22 cellular contexts compared by ENCODE assay signal in the genomic region with DNA sequence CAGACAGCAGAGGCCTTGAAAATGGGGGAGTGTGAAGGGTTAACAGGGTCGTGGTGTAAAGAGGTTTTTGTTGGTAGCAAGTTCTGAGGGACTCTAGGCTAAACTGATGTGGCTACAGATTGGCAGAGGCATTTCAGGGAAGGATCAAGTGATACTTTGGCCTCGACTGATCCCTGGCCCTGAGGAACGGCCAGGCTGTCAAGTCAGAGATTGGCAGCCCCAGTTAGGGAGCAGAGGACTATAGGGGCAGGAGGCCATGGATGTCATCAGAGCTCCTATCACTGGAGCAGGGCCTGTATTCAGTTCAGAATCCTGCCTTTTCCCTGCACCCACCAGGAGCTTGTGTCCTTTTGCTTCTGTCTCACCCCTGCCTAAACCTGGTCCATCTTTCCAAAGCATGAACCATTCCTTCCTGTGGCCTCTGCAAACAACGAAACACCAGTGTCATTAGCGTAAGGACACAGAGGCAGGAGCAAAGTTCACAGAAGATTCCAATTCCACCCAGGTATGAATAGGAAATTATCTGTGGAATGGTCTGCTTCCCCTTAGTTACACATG.
DNase-seq lines count a peak whose midpoint lies in the region; ATAC-seq and TF ChIP-seq lines count a peak whose summit lies in the region.
"Had no signal": no experiment of that assay in that cellular context is flagged by ENCODE, and none has a peak within 500 bp of the region (broad histone marks: within the 10 kb centered on the region; RNA-seq: fewer than 3 reads in every experiment).

No MANE protein-coding gene starts in this region.

- H3K36me3 ChIP-seq in right lobe of liver, result no peaks in the 10 kb centered on the region
- H3K36me3 ChIP-seq: BE2C, BLaER1 had no signal

- no peaks in the 10 kb centered on the region for H3K9me3 ChIP-seq in right lobe of liver
- H3K9me3 ChIP-seq: BE2C had no signal

- intact Hi-C loops in right lobe of liver (cut with DNase I), result no loop called here

- no peaks in the 10 kb centered on the region for H3K27me3 ChIP-seq in right lobe of liver
- H3K27me3 ChIP-seq: BE2C, BLaER1 had no signal

- H3K27ac Mint-ChIP-seq in stimulated activated naive CD8-positive, alpha-beta T cell treated with anti-CD3 and anti-CD28 coated beads, Interleukin-15, amount 100 ng/mL, for 72 hours, result peak overlapping the region in 1 of 2 donors; percentile 9
- H3K27ac Mint-ChIP-seq: CD14-positive monocyte; CD4-positive, CD25-positive, alpha-beta regulatory T cell; CD8-positive, alpha-beta memory T cell had no signal

- peaks cover 23% of the 10 kb centered on the region for H3K4me1 Mint-ChIP-seq in stimulated activated naive CD8-positive, alpha-beta T cell treated with anti-CD3 and anti-CD28 coated beads, Interleukin-15, amount 100 ng/mL, for 72 hours

- peaks cover 0 to 11% (median 0%) of the 10 kb centered on the region in 4 donors for H3K4me1 ChIP-seq in right lobe of liver

- DNase-seq in left lobe of liver (ENCODE audit: low spot score) (no peak), right lobe of liver (no peak), iPS-NIHi11 (ENCODE audit: low spot score) (no peak)
- no peak for DNase-seq in stimulated activated naive CD8-positive, alpha-beta T cell treated with anti-CD3 and anti-CD28 coated beads, Interleukin-15, amount 100 ng/mL, for 72 hours
- DNase-seq: 8988T; ACHN; BE2C; C1 segment of cervical spinal cord; CD4-positive, alpha-beta memory T cell; CD4-positive, CD25-positive, alpha-beta regulatory T cell; CD8-positive, alpha-beta memory T cell; DMS 273 treated with DMSO at 0.1 percent for 48 hours; DMS153; DMS53; DMS79; DND-41; EL; GDM1 had no signal

- 43% methylated on average over 4 of the region's 5 CpGs for WGBS in right lobe of liver (ENCODE audit: insufficient coverage, low coverage, low lambda C conversion rate, missing lambda C conversion rate)

- no peak overlapping the region for H3K4me3 Mint-ChIP-seq in stimulated activated naive CD8-positive, alpha-beta T cell treated with anti-CD3 and anti-CD28 coated beads, Interleukin-15, amount 100 ng/mL, for 72 hours
- H3K4me3 Mint-ChIP-seq: CD14-positive monocyte; CD4-positive, alpha-beta memory T cell; CD4-positive, CD25-positive, alpha-beta regulatory T cell; CD8-positive, alpha-beta memory T cell had no signal

- peak; percentile 49 for ATAC-seq in left lobe of liver
- peak in 3 of 4 donors; percentile 37 to 48 (median 41) for ATAC-seq in right lobe of liver
- ATAC-seq in stimulated activated naive CD8-positive, alpha-beta T cell treated with anti-CD3 and anti-CD28 coated beads, Interleukin-15, amount 100 ng/mL, for 72 hours, result no peak
- ATAC-seq in GM21786 (IDR thresholded peaks at IDR 0.05; ENCODE audit: unreplicated experiment), result no peak
- ATAC-seq: GM12878 had no signal

- no peak overlapping the region for H3K27ac ChIP-seq in right lobe of liver
- H3K27ac ChIP-seq: BLaER1 had no signal

- H3K4me3 ChIP-seq in right lobe of liver, result no peak overlapping the region
- H3K4me3 ChIP-seq: BLaER1, GM12878 had no signal

- no peaks in the 10 kb centered on the region for H3K9me3 Mint-ChIP-seq in stimulated activated naive CD8-positive, alpha-beta T cell treated with anti-CD3 and anti-CD28 coated beads, Interleukin-15, amount 100 ng/mL, for 72 hours
- H3K9me3 Mint-ChIP-seq: CD4-positive, alpha-beta memory T cell; CD8-positive, alpha-beta memory T cell had no signal

- TF ChIP-seq CTCF in right lobe of liver (IDR thresholded peaks at IDR 0.05), result no peak

- H3K27me3 Mint-ChIP-seq in stimulated activated naive CD8-positive, alpha-beta T cell treated with anti-CD3 and anti-CD28 coated beads, Interleukin-15, amount 100 ng/mL, for 72 hours, result no peaks in the 10 kb centered on the region
- H3K27me3 Mint-ChIP-seq: CD4-positive, alpha-beta memory T cell; CD8-positive, alpha-beta memory T cell had no signal

- no peak for TF ChIP-seq POLR2A in right lobe of liver (IDR thresholded peaks at IDR 0.05)

Comparison
In these comparisons a context has a peak if more than half of its experiments do, and no peak if none do; other contexts are left out.
1. ATAC-seq: peak in left lobe of liver (single experiment) and right lobe of liver (3 of 4); none in stimulated activated naive CD8-positive, alpha-beta T cell treated with anti-CD3 and anti-CD28 coated beads, Interleukin-15, amount 100 ng/mL, for 72 hours (single experiment) and GM21786 (single experiment).